In genomic region chr7:31633894-31634494, GRCh38 we compare ENCODE assay signal across 2 cellular contexts.
TF ChIP-seq lines count a peak whose summit lies in the region.

No MANE protein-coding gene starts in this region.

TF ChIP-seq in GM23338, 12 proteins besides CTCF, POLR2A, EP300 and RAD21 (continued from another document):
- TF ChIP-seq REST (IDR thresholded peaks at IDR 0.05; ENCODE audit: unreplicated experiment) = no peak
- TF ChIP-seq EZH2 (IDR thresholded peaks at IDR 0.05; ENCODE audit: low read depth, unreplicated experiment) = no peak
- TF ChIP-seq ZNF462 (CRISPR knock-in tag; IDR thresholded peaks at IDR 0.05) = no peak
- TF ChIP-seq STAT1 (IDR thresholded peaks at IDR 0.05; ENCODE audit: unreplicated experiment) = no peak
- TF ChIP-seq EZH2phosphoT487 (IDR thresholded peaks at IDR 0.05; ENCODE audit: unreplicated experiment) = no peak
- no peak for TF ChIP-seq CREB1 (CRISPR knock-in tag; IDR thresholded peaks at IDR 0.05; ENCODE audit: low read depth)
- TF ChIP-seq ZNF331 (CRISPR knock-in tag; IDR thresholded peaks at IDR 0.05; ENCODE audit: low read depth) = no peak
- no peak for TF ChIP-seq POLR2AphosphoS5 (IDR thresholded peaks at IDR 0.05; ENCODE audit: low read depth)
- TF ChIP-seq ETS1 (IDR thresholded peaks at IDR 0.05) = no peak

TF ChIP-seq in GM12878, 131 proteins besides CTCF, POLR2A, EP300 and RAD21 (continued from another document):
- TF ChIP-seq ZBTB4 (CRISPR knock-in tag; IDR thresholded peaks at IDR 0.05) = no peak
- peak; percentile 46; the same call in 1 of the 2 replicates for TF ChIP-seq SMC3 (IDR thresholded peaks at IDR 0.05; ENCODE audit: borderline replicate concordance, low read length)
- TF ChIP-seq IKZF2 (IDR thresholded peaks at IDR 0.05) = no peak
- TF ChIP-seq ZNF217 (IDR thresholded peaks at IDR 0.05) = no peak
- TF ChIP-seq TBL1XR1 (IDR thresholded peaks at IDR 0.05; ENCODE audit: low read depth, low read length) = no peak
- no peak for TF ChIP-seq POLR2AphosphoS2 (IDR thresholded peaks at IDR 0.05; ENCODE audit: low read depth, low read length)
- no peak for TF ChIP-seq LARP7 (IDR thresholded peaks at IDR 0.05)
- TF ChIP-seq RCOR1 (conservative IDR thresholded peaks at IDR 0.05; ENCODE audit: low read depth, low read length) = no peak
- TF ChIP-seq SUPT20H (IDR thresholded peaks at IDR 0.05; ENCODE audit: borderline replicate concordance, control insufficient read depth, low read depth, low read length) = no peak
- TF ChIP-seq TCF12 (IDR thresholded peaks at IDR 0.05; ENCODE audit: low read depth, low read length) = no peak
- TF ChIP-seq RUNX3 (IDR thresholded peaks at IDR 0.05; ENCODE audit: low read length) = 0 out of 2 replicates have a peak, but pooled peaks have one; percentile 13
- TF ChIP-seq ZNF622 (IDR thresholded peaks at IDR 0.05) = no peak
- TF ChIP-seq CBX5 (IDR thresholded peaks at IDR 0.05; ENCODE audit: low read depth) = no peak
- TF ChIP-seq KAT2A (conservative IDR thresholded peaks at IDR 0.05; ENCODE audit: control insufficient read depth, low read depth, low read length) = no peak
TF ChIP-seq in GM12878: peak in this region for 2.
